8 cellular contexts compared by ENCODE assay signal in the genomic region with DNA sequence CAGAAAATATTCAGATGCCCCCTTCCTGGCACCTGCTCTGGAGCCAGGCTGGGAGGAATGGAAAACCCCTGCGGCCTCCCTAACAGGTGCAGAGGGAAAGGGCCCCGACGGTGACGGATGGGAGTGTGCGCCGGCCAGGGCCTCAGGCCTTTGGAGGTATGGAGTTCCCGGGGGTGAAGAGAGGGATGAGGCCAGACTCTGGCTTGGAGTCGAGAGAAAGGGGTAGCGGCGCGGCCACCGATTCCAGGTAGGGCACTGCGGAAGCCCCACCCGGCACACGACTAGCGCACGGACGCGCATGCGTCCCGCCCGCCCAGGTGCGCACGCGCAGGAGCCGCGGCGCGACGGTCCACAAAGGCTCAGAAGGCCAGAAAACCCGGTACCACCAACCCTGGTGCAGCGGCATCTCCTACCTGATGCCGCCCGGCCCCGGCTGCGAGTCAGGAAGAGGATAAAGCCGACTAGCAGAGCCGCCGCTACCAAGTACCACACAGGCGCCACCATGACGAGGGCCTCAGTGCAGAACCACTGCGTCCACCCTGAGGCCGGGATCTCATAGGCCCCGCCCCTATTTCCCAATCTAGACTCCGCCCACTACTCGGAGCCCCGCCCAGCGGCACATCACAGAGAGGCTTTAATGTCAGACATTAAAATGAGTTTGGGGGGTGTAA. TPM values are rescaled to one million over a fixed set of nuclear protein-coding genes. Genes with fewer than 3 reads are reported as not detected.
DNase-seq lines count a peak whose midpoint lies in the region; ATAC-seq and TF ChIP-seq lines count a peak whose summit lies in the region.

A gene (minus strand): TSS at position 559 of the 671 bp plus-strand sequence. CDS start 55 bp downstream, at position 504.

- H3K27ac ChIP-seq in dorsolateral prefrontal cortex = peak within 1 kb of the TSS; percentile 58 to 97 (median 89)

- 0 to 1% methylated on average over 45 to 47 of the region's 48 CpGs for WGBS in lower leg skin, 2 donors

- TF ChIP-seq CTCF in BJ (IDR thresholded peaks at IDR 0.05; ENCODE audit: insufficient read depth, low read depth, low read length) = no peak
- TF ChIP-seq CTCF in dorsolateral prefrontal cortex (IDR thresholded peaks at IDR 0.05 in 54 of 56, conservative IDR thresholded peaks at IDR 0.05 in 2 of 56; ENCODE audit: low read depth in 1 of 56, partially characterized antibody in 56 of 56) = peak in 19 of 56 donors; percentile 8 to 44 (median 20)
- no peak for TF ChIP-seq CTCF in lower leg skin (IDR thresholded peaks at IDR 0.05)

- TF ChIP-seq POLR2A in lower leg skin (IDR thresholded peaks at IDR 0.05) = no peak

- H3K36me3 ChIP-seq in BJ (ENCODE audit: control insufficient read depth, insufficient read depth, low read length) = peaks cover 9% of the 10 kb centered on the region

- intact Hi-C loops in dorsolateral prefrontal cortex (cut with DNase I) = loop anchor here in 1 of 2 donors (10.0 kb wide), 2 partner anchors 89 to 149 kb away; no protein-coding TSS in a partner anchor
- intact Hi-C loops in lower leg skin (cut with DNase I; ENCODE audit: low total_unique reads) = no loop called here

- peak; percentile 30 for DNase-seq in BJ (ENCODE audit: low read depth)
- DNase-seq in GM19240 (ENCODE audit: insufficient read length, low spot score) = peak; percentile 80
- peak; percentile 97 for DNase-seq in NCI-H748 treated with DMSO at 0.1 percent for 48 hours (lab: John Stamatoyannopoulos, UW)
- peak; percentile 95 to 97 for DNase-seq in activated CD4-positive, alpha-beta T cell treated with anti-CD3 and anti-CD28 coated beads, Interleukin-2, amount 50 U/mL, for 48 hours
- DNase-seq in dorsolateral prefrontal cortex = peak; percentile 80 to 93 (median 89)
- peak; percentile 86 to 98 for DNase-seq in lower leg skin (ENCODE audit: low spot score in 2 of 2)
- DNase-seq in stimulated activated CD4-positive, alpha-beta T cell treated with anti-CD3 and anti-CD28 coated beads, Interleukin-4, amount 100 ng/mL, for 4 hours = peak; percentile 88 to 90

- peak; percentile 73 for ATAC-seq in HG03457 (IDR thresholded peaks at IDR 0.05; ENCODE audit: unreplicated experiment)

- CTCF ChIA-PET in BJ (lab: Yijun Ruan, JAX) = interaction anchor here (0.6 kb wide), 1 partner anchor 9 kb away, joined by 3 read pairs; no protein-coding TSS in a partner anchor

- H3K27me3 ChIP-seq in BJ (ENCODE audit: control insufficient read depth, insufficient read depth, low read length) (no peaks in the 10 kb centered on the region), dorsolateral prefrontal cortex (no peaks in the 10 kb centered on the region)

- H3K4me3 ChIP-seq in BJ (ENCODE audit: low read depth, low read length) (peak within 1 kb of the TSS; percentile 79), dorsolateral prefrontal cortex (peak within 1 kb of the TSS; percentile 61 to 99 (median 91)), lower leg skin (ENCODE audit: low read depth, poor library complexity, severe bottlenecking) (peak within 1 kb of the TSS; percentile 85)

- POLR2A ChIA-PET in BJ (lab: Charles Lee) = no interaction called here

RNA-seq across cellular contexts. Expression of the gene that starts here (rescaled TPM):
- 33.1 and 34.9 TPM in 2 replicates for polyA plus RNA-seq in BJ (2011; rRNA removed)
- polyA minus RNA-seq in BJ (2011; rRNA and poly(A)+ RNA removed) = 10.3 and 15.2 TPM in 2 replicates
- total RNA-seq in dorsolateral prefrontal cortex (100 to 1,000 TPM in 119 of 120 experiments, 10 to 100 TPM in 1; 98.5 to 184 (median 132) TPM), lower leg skin (100 to 1,000 TPM in 1 of 4 donors, 10 to 100 TPM in 3; 53.6 to 109 (median 89.0) TPM)

Comparison
In these comparisons a context has a peak if more than half of its experiments do, and no peak if none do; other contexts are left out.
1. Peak in every context shown above with its lines: DNase-seq, ATAC-seq, H3K4me3 ChIP-seq and H3K27ac ChIP-seq.
2. DNase-seq: peak in every context shown above with its lines; median percentile 97 in NCI-H748 treated with DMSO at 0.1 percent for 48 hours; 96 in activated CD4-positive, alpha-beta T cell treated with anti-CD3 and anti-CD28 coated beads, Interleukin-2, amount 50 U/mL, for 48 hours; 92 in lower leg skin; 89 in dorsolateral prefrontal cortex; 89 in stimulated activated CD4-positive, alpha-beta T cell treated with anti-CD3 and anti-CD28 coated beads, Interleukin-4, amount 100 ng/mL, for 4 hours; 80 in GM19240; 30 in BJ.